ENCODE assay signal across 7 cellular contexts in genomic region chr11:11352878-11353277, GRCh38. TPM values are rescaled to one million over a fixed set of nuclear protein-coding genes. Genes with fewer than 3 reads are reported as not detected.
DNase-seq lines count a peak whose midpoint lies in the region; ATAC-seq, FAIRE-seq and TF ChIP-seq lines count a peak whose summit lies in the region.
"Not testable (repeated sequence)": the region's sequence is repeated elsewhere in the genome, so short reads cannot be mapped to it uniquely, and the experiment has no call there.

Gene CSNK2A3 (minus strand): TSS chr11:11353250. CDS start chr11:11353119, 131 bp downstream.

- TF ChIP-seq CTCF in A549 (IDR thresholded peaks at IDR 0.05); body of pancreas (IDR thresholded peaks at IDR 0.05); fibroblast of mammary gland (conservative IDR thresholded peaks at IDR 0.05; ENCODE audit: control insufficient read depth, insufficient read depth, low read depth, low read length); mucosa of descending colon (IDR thresholded peaks at IDR 0.05): not testable (repeated sequence)

- POLR2A ChIA-PET in A549 (lab: Yijun Ruan, JAX), result not testable (repeated sequence)

- H3K4me2 ChIP-seq in A549, result not testable (repeated sequence)

- H3K9me3 ChIP-seq in A549, body of pancreas, mucosa of descending colon: not testable (repeated sequence)

- CTCF ChIA-PET in A549 (lab: Yijun Ruan, JAX), result not testable (repeated sequence)

- not testable (repeated sequence) for H3K36me3 ChIP-seq in body of pancreas (replicated peaks in 1 of 2; ENCODE audit: insufficient read depth in 1 of 2, low read depth in 2 of 2); mucosa of descending colon (ENCODE audit: low read depth)

- TF ChIP-seq POLR2A in A549 (IDR thresholded peaks at IDR 0.05; ENCODE audit: low read length); body of pancreas (IDR thresholded peaks at IDR 0.05): not testable (repeated sequence)

- intact Hi-C loops in body of pancreas (cut with DNase I); Right ventricle myocardium inferior (cut with DNase I); mucosa of descending colon (cut with DNase I, micrococcal nuclease): not testable (repeated sequence)

- FAIRE-seq in A549 (lab: Jason Lieb, UNC) (peak; percentile 74), islet of Langerhans (lab: Jason Lieb, UNC) (peak; percentile 71)

- TF ChIP-seq EP300 in A549 (IDR thresholded peaks at IDR 0.05), result not testable (repeated sequence)

- H3K27ac ChIP-seq in A549, body of pancreas: not testable (repeated sequence)

- not testable (repeated sequence) for TF ChIP-seq RAD21 in A549 (conservative IDR thresholded peaks at IDR 0.05 in 1 of 2, IDR thresholded peaks at IDR 0.05 in 1 of 2)

- H3K4me3 ChIP-seq in A549; body of pancreas; fibroblast of mammary gland (ENCODE audit: control insufficient read depth, low read depth, low read length); mucosa of descending colon: not testable (repeated sequence)

- DNase-seq in A549 (ENCODE audit: low read depth in 1 of 2, low spot score in 1 of 2); body of pancreas; Right ventricle myocardium inferior (ENCODE audit: missing footprints); mucosa of descending colon: not testable (repeated sequence)
- DNase-seq in LHCN-M2 (ENCODE audit: low read depth) (peak; percentile 47), fibroblast of mammary gland (ENCODE audit: low read depth) (peak; percentile 25)

- not testable (repeated sequence) for ATAC-seq in A549
- ATAC-seq in body of pancreas, result peak; percentile 53
- ATAC-seq in Right ventricle myocardium inferior, result peak; percentile 17
- ATAC-seq in mucosa of descending colon, result peak; percentile 15

- WGBS in A549 (ENCODE audit: missing lambda C conversion rate), result 77% methylated on average over 11 of the region's 11 CpGs
- 57 to 61% methylated on average over 11 of the region's 11 CpGs for WGBS in body of pancreas, 2 donors

- H3K27me3 ChIP-seq in body of pancreas, result not testable (repeated sequence)

- not testable (repeated sequence) for H3K4me1 ChIP-seq in A549; body of pancreas; mucosa of descending colon (ENCODE audit: low read depth)

RNA-seq across cellular contexts. Expression of gene CSNK2A3, which starts in this region (rescaled TPM):
- polyA plus RNA-seq in A549 (2011; rRNA removed) (5.7 and 6.2 TPM in 2 replicates), A549 (2017; fragmentation: RNase III; extraction: RNeasy Plus Mini Kit Qiagen cat#74134 plus additional on column Dnase treatment) (3.9 to 5.1 TPM (median 4.4 TPM) in 3 replicates)
- polyA plus RNA-seq in A549 (2012; cell fraction: cytosol; rRNA removed), result 0.44 and 0.56 TPM in 2 replicates
- 0.45 and 0.67 TPM in 2 replicates for polyA plus RNA-seq in A549 (2012; cell fraction: nucleus; rRNA removed)
- 2.8 and 4.5 TPM in 2 replicates for polyA minus RNA-seq in A549 (2011; rRNA and poly(A)+ RNA removed)
- total RNA-seq in LHCN-M2 (2014; rRNA removed) (1.5 and 2.0 TPM in 2 replicates), body of pancreas (under 1 TPM in 1 of 2 donors, not detected in 1; 0.78 TPM), Right ventricle myocardium inferior (0.62 TPM), mucosa of descending colon (1 to 10 TPM in 1 of 3 donors, under 1 TPM in 1, not detected in 1; 0.43 to 2.1 TPM)
- polyA plus RNA-seq in LHCN-M2 (2012), result 1.2 TPM

Comparison
In these comparisons a context has a peak if more than half of its experiments do, and no peak if none do; other contexts are left out.
1. Peak in ATAC-seq in body of pancreas; RNA of the gene not detected or under 1 TPM.
2. Peak in ATAC-seq in Right ventricle myocardium inferior; RNA of the gene not detected or under 1 TPM.